ENCODE assay signal across 8 cellular contexts in the genomic region with DNA sequence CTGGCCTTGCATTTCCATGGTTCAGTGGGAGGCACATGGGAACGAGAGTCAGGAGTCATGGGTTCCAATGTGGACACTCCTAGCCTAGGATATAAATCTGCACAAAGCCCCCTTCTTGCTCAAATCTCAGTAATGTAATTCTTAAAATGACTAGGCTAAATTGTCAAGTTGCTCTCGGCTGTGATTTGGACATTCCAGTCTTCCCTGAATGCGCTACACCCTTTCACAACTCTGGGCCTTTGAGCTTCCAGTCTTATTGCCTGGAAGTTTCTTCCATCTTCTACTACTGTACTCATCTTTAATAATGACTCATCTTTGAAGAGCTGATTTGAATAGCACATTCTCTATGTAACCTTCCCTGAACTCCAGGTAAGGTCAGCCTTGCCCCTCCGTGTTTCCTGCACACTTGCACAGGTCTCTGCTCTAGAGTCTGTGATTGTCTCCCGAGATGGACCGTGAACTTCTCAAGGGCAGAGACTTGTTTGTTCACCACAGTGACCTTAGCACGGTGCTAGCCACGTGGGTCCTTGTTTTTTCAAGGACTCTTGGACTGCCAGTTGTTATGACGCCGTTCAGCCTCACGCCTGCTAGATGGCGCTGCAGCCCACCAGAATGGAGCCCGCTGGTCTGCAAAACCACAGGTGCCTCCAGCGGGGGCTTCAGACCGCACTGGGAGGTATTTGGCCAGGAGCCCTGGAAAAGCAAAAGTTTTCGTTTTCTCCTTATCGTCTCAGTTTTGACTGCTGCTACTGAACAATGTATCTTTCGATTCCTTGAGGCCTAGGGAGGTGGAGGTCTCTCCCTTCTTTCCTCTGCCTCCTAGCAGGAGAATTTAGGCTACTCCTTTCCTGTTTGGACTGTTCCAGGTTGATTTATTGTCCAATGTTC. TPM values are rescaled to one million over a fixed set of nuclear protein-coding genes. Genes with fewer than 3 reads are reported as not detected.
DNase-seq lines count a peak whose midpoint lies in the region; ATAC-seq, FAIRE-seq and TF ChIP-seq lines count a peak whose summit lies in the region.

No MANE protein-coding gene starts in this region.

- H3K4me3 ChIP-seq in transverse colon: no peak overlapping the region

- H3K27ac ChIP-seq in foreskin keratinocyte: no peak overlapping the region
- no peak overlapping the region for H3K27ac ChIP-seq in transverse colon

- H3K36me3 ChIP-seq in transverse colon: no peaks in the 10 kb centered on the region

- peak; percentile 62 for DNase-seq in COR-L47 (lab: John Stamatoyannopoulos, UW)
- DNase-seq in HT1080 (ENCODE audit: low read depth): peak; percentile 64
- DNase-seq in RCC 7860 (ENCODE audit: low spot score): peak; percentile 33
- DNase-seq in activated effector memory CD4-positive, alpha-beta T cell treated with Interleukin-2 at 50 U/mL for 16 hours: peak; percentile 12
- peak; percentile 35 to 60 for DNase-seq in foreskin keratinocyte
- DNase-seq in omental fat pad (ENCODE audit: low spot score): peak; percentile 42
- DNase-seq in transverse colon: peak; percentile 65

- ATAC-seq in GM19468 (IDR thresholded peaks at IDR 0.05; ENCODE audit: extremely low read depth, unreplicated experiment) (peak; percentile 59), foreskin keratinocyte (peak; percentile 82), omental fat pad (ENCODE audit: low FRiP score) (peak; percentile 64)

- TF ChIP-seq CTCF in foreskin keratinocyte (conservative IDR thresholded peaks at IDR 0.05): peak; percentile 80
- peak in 1 of 3 donors; percentile 25 for TF ChIP-seq CTCF in omental fat pad (IDR thresholded peaks at IDR 0.05)
- TF ChIP-seq CTCF in transverse colon (IDR thresholded peaks at IDR 0.05): peak; percentile 46 to 76 (median 60)

- no peak for FAIRE-seq in RCC 7860 (lab: Jason Lieb, UNC)

- TF ChIP-seq POLR2A in transverse colon (IDR thresholded peaks at IDR 0.05): no peak

- H3K27me3 ChIP-seq in foreskin keratinocyte: peaks cover 8% of the 10 kb centered on the region
- no peaks in the 10 kb centered on the region for H3K27me3 ChIP-seq in transverse colon

- WGBS in transverse colon (ENCODE audit: low coverage in 1 of 2), 2 donors: 28 to 100% methylated on average over 1 to 18 of the region's 18 CpGs

- no peaks in the 10 kb centered on the region for H3K9me3 ChIP-seq in transverse colon

- in situ Hi-C loops in transverse colon (cut with MboI; ENCODE audit: low pct_ligation_motif_present in 1 of 4, low pct_unique_long_range_greater_than_20kb in 1 of 4, low sequenced_read_pairs in 3 of 4): no loop called here

- TF ChIP-seq EP300 in transverse colon (IDR thresholded peaks at IDR 0.05; ENCODE audit: low read depth): no peak

- intact Hi-C loops in transverse colon (cut with DNase I; ENCODE audit: low total_unique reads): no loop called here

- no peaks in the 10 kb centered on the region for H3K4me1 ChIP-seq in foreskin keratinocyte
- peaks cover 0 to 7% (median 5%) of the 10 kb centered on the region in 4 donors for H3K4me1 ChIP-seq in transverse colon

RNA-seq across cellular contexts. Expression of gene SEC61B, which starts 44.3 kb away (rescaled TPM):
- total RNA-seq in HT1080 (2014; rRNA removed; shearing (Covaris generic)): 107 and 142 TPM in 2 replicates
- 94.9 and 98.4 TPM in 2 replicates for polyA plus RNA-seq in HT1080 (2015; cell fraction: cytosol; rRNA removed)
- polyA plus RNA-seq in HT1080 (2015; cell fraction: nucleus; rRNA removed): 38.8 and 46.0 TPM in 2 replicates
- total RNA-seq in foreskin keratinocyte (220 and 254 TPM in 2 replicates), omental fat pad (100 to 1,000 TPM in 3 of 4 donors, 10 to 100 TPM in 1; 68.7 to 149 (median 134) TPM), transverse colon (10 to 100 TPM; 10.1 to 72.5 (median 42.0) TPM)
- polyA plus RNA-seq in foreskin keratinocyte: 340 and 400 TPM in 2 replicates

RNA-seq across cellular contexts. Expression of gene ALG2, which starts 44.6 kb away (rescaled TPM):
- 34.0 and 34.4 TPM in 2 replicates for total RNA-seq in HT1080 (2014; rRNA removed; shearing (Covaris generic))
- 28.1 and 29.7 TPM in 2 replicates for polyA plus RNA-seq in HT1080 (2015; cell fraction: cytosol; rRNA removed)
- 30.5 and 33.9 TPM in 2 replicates for polyA plus RNA-seq in HT1080 (2015; cell fraction: nucleus; rRNA removed)
- 30.0 and 32.1 TPM in 2 replicates for total RNA-seq in foreskin keratinocyte
- 21.8 and 23.9 TPM in 2 replicates for polyA plus RNA-seq in foreskin keratinocyte
- total RNA-seq in omental fat pad: 10 to 100 TPM; 29.6 to 62.9 (median 44.5) TPM
- 10 to 100 TPM in 3 of 4 donors, 1 to 10 TPM in 1; 7.9 to 38.4 (median 22.3) TPM for total RNA-seq in transverse colon

Comparison
In these comparisons a context has a peak if more than half of its experiments do, and no peak if none do; other contexts are left out.
1. DNase-seq: peak in every context shown above with its lines; median percentile 65 in transverse colon; 64 in HT1080; 62 in COR-L47; 48 in foreskin keratinocyte; 42 in omental fat pad; 33 in RCC 7860; 12 in activated effector memory CD4-positive, alpha-beta T cell treated with Interleukin-2 at 50 U/mL for 16 hours.